8 cellular contexts compared by ENCODE assay signal in genomic region chr5:172106511-172107356, GRCh38.
DNase-seq lines count a peak whose midpoint lies in the region; ATAC-seq and TF ChIP-seq lines count a peak whose summit lies in the region.

No MANE protein-coding gene starts in this region.

- no peak for ATAC-seq in HG03025 (IDR thresholded peaks at IDR 0.05; ENCODE audit: low FRiP score, unreplicated experiment)

- peaks cover 7% of the 10 kb centered on the region for H3K27me3 Mint-ChIP-seq in endothelial cell (ENCODE audit: unreplicated experiment)

- DNase-seq in NCI-H2196 (lab: John Stamatoyannopoulos, UW; ENCODE audit: unreplicated experiment), result peak; percentile 47
- DNase-seq in NCI-H2196 treated with DMSO at 0.1 percent for 48 hours (lab: John Stamatoyannopoulos, UW; ENCODE audit: unreplicated experiment), result no peak
- peak; percentile 72 for DNase-seq in NCI-H2227 (lab: John Stamatoyannopoulos, UW; ENCODE audit: unreplicated experiment)
- DNase-seq in activated CD8-positive, alpha-beta memory T cell treated with anti-CD3 and anti-CD28 coated beads for 4 hours (ENCODE audit: low read depth in 2 of 2), result peak; percentile 33 to 50
- DNase-seq in endothelial cell (ENCODE audit: low spot score), result peak; percentile 83
- DNase-seq in mucosa of gallbladder (ENCODE audit: low spot score), result peak; percentile 57
- peak; percentile 36 to 45 for DNase-seq in stimulated activated CD8-positive, alpha-beta memory T cell treated with anti-CD3 and anti-CD28 coated beads, Interleukin-15, amount 100 ng/mL, for 4 hours (ENCODE audit: low read depth in 2 of 2)

- peak; percentile 92 for TF ChIP-seq CTCF in endothelial cell (IDR thresholded peaks at IDR 0.05; ENCODE audit: unreplicated experiment)

- peak overlapping the region; percentile 18 for H3K4me3 Mint-ChIP-seq in endothelial cell (ENCODE audit: unreplicated experiment)

- H3K9me3 Mint-ChIP-seq in endothelial cell (ENCODE audit: unreplicated experiment), result no peaks in the 10 kb centered on the region

- peaks cover 32% of the 10 kb centered on the region for H3K36me3 Mint-ChIP-seq in endothelial cell (ENCODE audit: low read depth, unreplicated experiment)

- H3K4me1 Mint-ChIP-seq in endothelial cell (ENCODE audit: unreplicated experiment), result peaks cover 56% of the 10 kb centered on the region

- H3K27ac Mint-ChIP-seq in endothelial cell (ENCODE audit: unreplicated experiment), result no peak overlapping the region
